Comparison of ENCODE assay signal across 8 cellular contexts in genomic region chr4:118424062-118424461, GRCh38.
DNase-seq lines count a peak whose midpoint lies in the region; ATAC-seq, FAIRE-seq and TF ChIP-seq lines count a peak whose summit lies in the region.
"Not testable (repeated sequence)": the region's sequence is repeated elsewhere in the genome, so short reads cannot be mapped to it uniquely, and the experiment has no call there.

No MANE protein-coding gene starts in this region.

- not testable (repeated sequence) for H3K36me3 Mint-ChIP-seq in activated T-helper 2 cell treated with anti-CD3 and anti-CD28 coated beads, Interferon-gamma antibody, Interleukin-2, Interleukin-4, amounts not matched to agents 10 μg/mL and 5 μg/mL and 100 μg/mL, durations not matched to agents 14 hours and 24 hours and 36 hours (ENCODE audit: low read depth)

- not testable (repeated sequence) for H3K9ac ChIP-seq in HepG2 (ENCODE audit: insufficient read depth, low read depth, low read length)

- POLR2A ChIA-PET in HepG2 (lab: Yijun Ruan, JAX): not testable (repeated sequence)

- not testable (repeated sequence) for H3K27ac Mint-ChIP-seq in activated T-helper 2 cell treated with anti-CD3 and anti-CD28 coated beads, Interferon-gamma antibody, Interleukin-2, Interleukin-4, amounts not matched to agents 10 μg/mL and 5 μg/mL and 100 μg/mL, durations not matched to agents 14 hours and 24 hours and 36 hours

- H3K4me2 ChIP-seq in HepG2 (ENCODE audit: low read depth, low read length): not testable (repeated sequence)

- CTCF ChIA-PET in HepG2 (lab: Yijun Ruan, JAX; ENCODE audit: low intra/inter-chr PET ratio, low total read pairs): not testable (repeated sequence)

- not testable (repeated sequence) for H3K4me1 Mint-ChIP-seq in activated T-helper 2 cell treated with anti-CD3 and anti-CD28 coated beads, Interferon-gamma antibody, Interleukin-2, Interleukin-4, amounts not matched to agents 10 μg/mL and 5 μg/mL and 100 μg/mL, durations not matched to agents 14 hours and 24 hours and 36 hours (ENCODE audit: low read depth)

- TF ChIP-seq EP300 in esophagus muscularis mucosa (IDR thresholded peaks at IDR 0.05); HepG2 (IDR thresholded peaks at IDR 0.05; ENCODE audit: low read depth in 2 of 2, low read length in 2 of 2); HepG2 (CRISPR knock-in tag; IDR thresholded peaks at IDR 0.05; ENCODE audit: borderline replicate concordance): not testable (repeated sequence)

- TF ChIP-seq POLR2A in esophagus muscularis mucosa (IDR thresholded peaks at IDR 0.05; ENCODE audit: low read depth); HepG2 (IDR thresholded peaks at IDR 0.05; ENCODE audit: insufficient read depth in 1 of 2, low read depth in 2 of 2, low read length in 2 of 2); spleen (IDR thresholded peaks at IDR 0.05): not testable (repeated sequence)

- H3K27me3 ChIP-seq in esophagus muscularis mucosa; HepG2 (ENCODE audit: control insufficient read depth in 1 of 2, insufficient read depth in 2 of 2, low read length in 2 of 2); spleen (replicated peaks in 1 of 7): not testable (repeated sequence)

- not testable (repeated sequence) for FAIRE-seq in HepG2 (lab: Jason Lieb, UNC)

- not testable (repeated sequence) for H3K27ac ChIP-seq in esophagus muscularis mucosa (replicated peaks in 1 of 4); HepG2 (ENCODE audit: extremely low read length, insufficient read depth, low read length); spleen

- intact Hi-C loops in activated T-helper 2 cell treated with anti-CD3 and anti-CD28 coated beads, Interferon-gamma antibody, Interleukin-2, Interleukin-4, amounts not matched to agents 10 μg/mL and 5 μg/mL and 100 μg/mL, durations not matched to agents 14 hours and 24 hours and 36 hours (cut with micrococcal nuclease); esophagus muscularis mucosa (cut with DNase I); HepG2 (cut with micrococcal nuclease; ENCODE audit: unreplicated experiment); spleen (cut with DNase I; ENCODE audit: low total_unique reads): not testable (repeated sequence)

- 29% methylated on average over 1 of the region's 5 CpGs for WGBS in esophagus muscularis mucosa
- WGBS in HepG2 (ENCODE audit: low lambda C conversion rate): 3% methylated on average over 4 of the region's 5 CpGs
- WGBS in spleen, 5 donors: 0 to 2% (median 1%) methylated on average over 1 to 5 of the region's 5 CpGs

- not testable (repeated sequence) for H3K4me3 ChIP-seq in esophagus muscularis mucosa; HepG2 (replicated peaks in 1 of 3; ENCODE audit: insufficient read depth in 1 of 3, low read depth in 2 of 3, low read length in 3 of 3); spleen

- not testable (repeated sequence) for H3K4me3 Mint-ChIP-seq in activated T-helper 2 cell treated with anti-CD3 and anti-CD28 coated beads, Interferon-gamma antibody, Interleukin-2, Interleukin-4, amounts not matched to agents 10 μg/mL and 5 μg/mL and 100 μg/mL, durations not matched to agents 14 hours and 24 hours and 36 hours (ENCODE audit: low read depth)

- peak; percentile 19 for TF ChIP-seq CTCF in GM20000 (IDR thresholded peaks at IDR 0.05; ENCODE audit: extremely low read depth, missing control alignments)
- TF ChIP-seq CTCF in esophagus muscularis mucosa (IDR thresholded peaks at IDR 0.05): peak; percentile 38 to 54 (median 49)
- TF ChIP-seq CTCF in HepG2 (CRISPR knock-in tag; IDR thresholded peaks at IDR 0.05): peak; percentile 60
- TF ChIP-seq CTCF in spleen (IDR thresholded peaks at IDR 0.05 in 8 of 11, conservative IDR thresholded peaks at IDR 0.05 in 3 of 11): peak in 4 of 11 experiments; percentile 17 to 31 (median 24)

- not testable (repeated sequence) for H3K79me2 ChIP-seq in HepG2 (ENCODE audit: insufficient read depth, low read length)

- not testable (repeated sequence) for H3K9me3 Mint-ChIP-seq in activated T-helper 2 cell treated with anti-CD3 and anti-CD28 coated beads, Interferon-gamma antibody, Interleukin-2, Interleukin-4, amounts not matched to agents 10 μg/mL and 5 μg/mL and 100 μg/mL, durations not matched to agents 14 hours and 24 hours and 36 hours

- not testable (repeated sequence) for H3K36me3 ChIP-seq in esophagus muscularis mucosa; HepG2 (replicated peaks in 1 of 2; ENCODE audit: control insufficient read depth in 1 of 2, insufficient read depth in 2 of 2, low read length in 2 of 2); spleen

- not testable (repeated sequence) for H3K27me3 Mint-ChIP-seq in activated T-helper 2 cell treated with anti-CD3 and anti-CD28 coated beads, Interferon-gamma antibody, Interleukin-2, Interleukin-4, amounts not matched to agents 10 μg/mL and 5 μg/mL and 100 μg/mL, durations not matched to agents 14 hours and 24 hours and 36 hours (ENCODE audit: low read depth)

- not testable (repeated sequence) for H2AFZ ChIP-seq in HepG2 (ENCODE audit: low read length)

- not testable (repeated sequence) for TF ChIP-seq RAD21 in HepG2 (CRISPR knock-in tag; IDR thresholded peaks at IDR 0.05)

- not testable (repeated sequence) for BruUV-seq in HepG2 (replicated peaks; lab: Mats Ljungman, UMichigan)

- H4K20me1 ChIP-seq in HepG2 (ENCODE audit: insufficient read depth, low read length): not testable (repeated sequence)

- in situ Hi-C loops in ACHN (cut with HindIII; ENCODE audit: low pct_ligation_motif_present, low pct_unique_long_range_greater_than_20kb, low sequenced_read_pairs); HepG2 (cut with HindIII; ENCODE audit: extremely low pct_ligation_motif_present, low pct_unique_long_range_greater_than_20kb): not testable (repeated sequence)

- peak; percentile 38 for DNase-seq in ACHN
- DNase-seq in GM20000 (ENCODE audit: low spot score); esophagus muscularis mucosa (ENCODE audit: extremely low spot score); HepG2 (ENCODE audit: low spot score): not testable (repeated sequence)
- DNase-seq in NCI-H226: peak; percentile 35
- peak; percentile 53 for DNase-seq in T1000 (lab: John Stamatoyannopoulos, UW)
- peak; percentile 20 for DNase-seq in activated T-helper 2 cell treated with anti-CD3 and anti-CD28 coated beads, Interferon-gamma antibody, Interleukin-2, Interleukin-4, amounts not matched to agents 10 μg/mL and 5 μg/mL and 100 μg/mL, durations not matched to agents 14 hours and 24 hours and 36 hours (ENCODE audit: low spot score)
- peak; percentile 79 for DNase-seq in spleen

- H3K4me1 ChIP-seq in esophagus muscularis mucosa; HepG2 (ENCODE audit: insufficient read depth, low read length); spleen: not testable (repeated sequence)

- H3K9me3 ChIP-seq in esophagus muscularis mucosa; HepG2 (ENCODE audit: low read length); spleen: not testable (repeated sequence)

- ATAC-seq in HepG2: not testable (repeated sequence)

TF ChIP-seq in HepG2, 621 proteins besides CTCF, POLR2A, EP300 and RAD21:
- TF ChIP-seq ZNF652 (CRISPR knock-in tag; IDR thresholded peaks at IDR 0.05; ENCODE audit: borderline replicate concordance, low read depth) (peak; percentile 28; the same call in 1 of the 2 replicates), STAG1 (CRISPR knock-in tag; IDR thresholded peaks at IDR 0.05) (peak; percentile 57)
